ENCODE assay signal across 23 cellular contexts in the genomic region with DNA sequence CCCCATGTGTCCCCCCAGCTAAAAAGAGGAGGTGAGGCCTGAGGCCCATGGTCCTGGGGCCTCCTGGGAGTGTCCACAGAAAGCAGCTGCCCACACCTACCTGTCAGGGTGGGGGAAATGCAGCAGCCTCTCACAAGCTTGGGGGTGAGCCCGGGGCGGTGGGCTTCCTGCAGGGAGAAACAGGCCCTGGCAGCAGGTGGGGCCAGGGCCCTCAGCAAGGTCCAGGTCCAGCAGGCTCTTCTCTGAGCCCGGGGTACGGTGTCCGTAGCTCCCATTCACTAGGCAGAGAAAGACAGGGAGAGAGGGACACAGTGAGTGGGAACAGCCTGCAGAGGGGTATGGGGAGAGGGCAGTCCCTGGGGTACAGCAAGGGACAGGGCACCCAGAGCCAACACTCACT.
"Had no signal": no experiment of that assay in that cellular context is flagged by ENCODE, and none has a peak within 500 bp of the region (broad histone marks: within the 10 kb centered on the region; RNA-seq: fewer than 3 reads in every experiment).

No MANE protein-coding gene starts in this region.

- H3K4me1 ChIP-seq: body of pancreas, esophagus muscularis mucosa, gastrocnemius medialis, left lung, neural progenitor cell, testis had no signal

- H3K4me2 ChIP-seq: neural progenitor cell had no signal

- H3K27ac ChIP-seq: body of pancreas, cardiac muscle cell, esophagus muscularis mucosa, gastrocnemius medialis, left lung, neural progenitor cell, SK-N-MC, testis had no signal

- H3K27me3 Mint-ChIP-seq: activated CD4-positive, alpha-beta memory T cell treated with anti-CD3 and anti-CD28 coated beads for 36 hours; activated naive CD4-positive, alpha-beta T cell treated with anti-CD3 and anti-CD28 coated beads, Interleukin-2, amount 50 U/mL, for 24 hours; naive thymus-derived CD8-positive, alpha-beta T cell; T-helper 17 cell had no signal

- H3K27me3 ChIP-seq: body of pancreas, cardiac muscle cell, gastrocnemius medialis, left lung, neural progenitor cell, testis had no signal

- H2AFZ ChIP-seq: neural progenitor cell had no signal

- DNase-seq: activated CD4-positive, alpha-beta memory T cell treated with anti-CD3 and anti-CD28 coated beads for 36 hours; activated CD4-positive, alpha-beta T cell treated with anti-CD3 and anti-CD28 coated beads for 48 hours; anterior cingulate cortex; effector memory CD4-positive, alpha-beta T cell; gastrocnemius medialis; hippocampal formation; kidney glomerular epithelial cell; retina; stimulated activated CD4-positive, alpha-beta T cell treated with anti-CD3 and anti-CD28 coated beads, Interleukin-1b, Interleukin-23, amount 100 ng/mL, for 48 hours; SW 1271; T-helper 17 cell; testis had no signal

- H3K4me3 ChIP-seq: body of pancreas, cardiac muscle cell, esophagus muscularis mucosa, gastrocnemius medialis, left lung, lung, neural progenitor cell, SK-N-MC, testis had no signal

- ATAC-seq: body of pancreas, gastrocnemius medialis, left lung, T-helper 17 cell had no signal

- H3K9me3 Mint-ChIP-seq: activated CD4-positive, alpha-beta memory T cell treated with anti-CD3 and anti-CD28 coated beads for 36 hours; activated naive CD4-positive, alpha-beta T cell treated with anti-CD3 and anti-CD28 coated beads, Interleukin-2, amount 50 U/mL, for 24 hours; naive thymus-derived CD8-positive, alpha-beta T cell; neural progenitor cell; type B pancreatic cell had no signal

- H3K36me3 ChIP-seq: cardiac muscle cell, esophagus muscularis mucosa, gastrocnemius medialis, left lung, neural progenitor cell had no signal

- H3K4me1 Mint-ChIP-seq: activated naive CD4-positive, alpha-beta T cell treated with anti-CD3 and anti-CD28 coated beads, Interleukin-2, amount 50 U/mL, for 24 hours; neural progenitor cell; T-helper 17 cell had no signal

- H3K27ac Mint-ChIP-seq: activated CD4-positive, alpha-beta memory T cell treated with anti-CD3 and anti-CD28 coated beads for 36 hours; activated naive CD4-positive, alpha-beta T cell treated with anti-CD3 and anti-CD28 coated beads, Interleukin-2, amount 50 U/mL, for 24 hours; neural progenitor cell; progenitor cell of endocrine pancreas; T-helper 17 cell; type B pancreatic cell had no signal

- H3K9me3 ChIP-seq: body of pancreas, esophagus muscularis mucosa, gastrocnemius medialis, left lung, testis had no signal

- H3K4me3 Mint-ChIP-seq: activated CD4-positive, alpha-beta memory T cell treated with anti-CD3 and anti-CD28 coated beads for 36 hours; activated naive CD4-positive, alpha-beta T cell treated with anti-CD3 and anti-CD28 coated beads, Interleukin-2, amount 50 U/mL, for 24 hours; neural progenitor cell; T-helper 17 cell; type B pancreatic cell had no signal

- H3K9ac ChIP-seq: neural progenitor cell had no signal

- H3K36me3 Mint-ChIP-seq: activated CD4-positive, alpha-beta memory T cell treated with anti-CD3 and anti-CD28 coated beads for 36 hours; activated naive CD4-positive, alpha-beta T cell treated with anti-CD3 and anti-CD28 coated beads, Interleukin-2, amount 50 U/mL, for 24 hours; naive thymus-derived CD8-positive, alpha-beta T cell; neural progenitor cell; type B pancreatic cell had no signal
